18 cellular contexts compared by ENCODE assay signal in genomic region chr6:37491830-37492208, GRCh38. TPM values are rescaled to one million over a fixed set of nuclear protein-coding genes. Genes with fewer than 3 reads are reported as not detected.
DNase-seq lines count a peak whose midpoint lies in the region; ATAC-seq and TF ChIP-seq lines count a peak whose summit lies in the region.
"Had no signal": no experiment of that assay in that cellular context is flagged by ENCODE, and none has a peak within 500 bp of the region (broad histone marks: within the 10 kb centered on the region; RNA-seq: fewer than 3 reads in every experiment).

No MANE protein-coding gene starts in this region.

- H3K4me3 Mint-ChIP-seq in CD4-positive, CD25-positive, alpha-beta regulatory T cell, result peak overlapping the region; percentile 71 to 82 (median 80)
- H3K4me3 Mint-ChIP-seq in activated naive CD8-positive, alpha-beta T cell, result peak overlapping the region; percentile 3

- peaks cover 40 to 95% (median 69%) of the 10 kb centered on the region in 4 donors for H3K4me1 Mint-ChIP-seq in CD4-positive, CD25-positive, alpha-beta regulatory T cell
- peaks cover 78% of the 10 kb centered on the region for H3K4me1 Mint-ChIP-seq in activated naive CD8-positive, alpha-beta T cell (ENCODE audit: low read depth)

- H3K4me3 ChIP-seq in CD4-positive, CD25-positive, alpha-beta regulatory T cell (ENCODE audit: low read depth, low read length), result peak overlapping the region; percentile 56
- H3K4me3 ChIP-seq in HUES48 (ENCODE audit: low read depth, low read length) (no peak overlapping the region), mucosa of descending colon (no peak overlapping the region)
- H3K4me3 ChIP-seq: heart left ventricle had no signal

- ATAC-seq in CD4-positive, CD25-positive, alpha-beta regulatory T cell (ENCODE audit: low read depth in 2 of 2), result peak in 1 of 2 donors; percentile 24
- peak; percentile 29 for ATAC-seq in mucosa of descending colon
- ATAC-seq: activated naive CD4-positive, alpha-beta T cell treated with anti-CD3 and anti-CD28 coated beads, Interleukin-2, amount 50 U/mL, for 72 hours had no signal

- H3K36me3 ChIP-seq in CD4-positive, CD25-positive, alpha-beta regulatory T cell (ENCODE audit: control insufficient read depth, insufficient read depth, low read length), result no peaks in the 10 kb centered on the region
- no peaks in the 10 kb centered on the region for H3K36me3 ChIP-seq in HUES48 (ENCODE audit: control insufficient read depth, insufficient read depth, low read length)
- no peaks in the 10 kb centered on the region for H3K36me3 ChIP-seq in mucosa of descending colon (ENCODE audit: low read depth)

- H3K4me1 ChIP-seq in CD4-positive, CD25-positive, alpha-beta regulatory T cell (ENCODE audit: control insufficient read depth, insufficient read depth, low read length, poor library complexity, severe bottlenecking), result peaks cover 81% of the 10 kb centered on the region
- H3K4me1 ChIP-seq in HUES48 (ENCODE audit: control insufficient read depth, insufficient read depth, low read length), result peaks cover 20% of the 10 kb centered on the region
- H3K4me1 ChIP-seq in mucosa of descending colon (ENCODE audit: low read depth), result no peaks in the 10 kb centered on the region

- no peaks in the 10 kb centered on the region for H3K27me3 Mint-ChIP-seq in CD4-positive, CD25-positive, alpha-beta regulatory T cell
- no peaks in the 10 kb centered on the region for H3K27me3 Mint-ChIP-seq in activated naive CD8-positive, alpha-beta T cell

- intact Hi-C loops in mucosa of descending colon (cut with DNase I, micrococcal nuclease), result no loop called here

- H3K9me3 ChIP-seq in CD4-positive, CD25-positive, alpha-beta regulatory T cell (ENCODE audit: control insufficient read depth in 2 of 2, low read length in 2 of 2), result no peaks in the 10 kb centered on the region
- H3K9me3 ChIP-seq in HUES48 (ENCODE audit: control insufficient read depth, insufficient read depth, low read length), result no peaks in the 10 kb centered on the region
- no peaks in the 10 kb centered on the region for H3K9me3 ChIP-seq in mucosa of descending colon
- H3K9me3 ChIP-seq: heart left ventricle had no signal

- no peak for TF ChIP-seq CTCF in mucosa of descending colon (IDR thresholded peaks at IDR 0.05)

- H3K36me3 Mint-ChIP-seq in CD4-positive, CD25-positive, alpha-beta regulatory T cell, result peaks cover 12% of the 10 kb centered on the region
- H3K36me3 Mint-ChIP-seq in activated naive CD8-positive, alpha-beta T cell, result peaks cover 6% of the 10 kb centered on the region

- H3K27ac Mint-ChIP-seq in CD4-positive, CD25-positive, alpha-beta regulatory T cell, result peak overlapping the region; percentile 86 to 99 (median 98)
- peak overlapping the region; percentile 81 for H3K27ac Mint-ChIP-seq in activated naive CD8-positive, alpha-beta T cell

- no peak overlapping the region for H3K9ac ChIP-seq in HUES48 (ENCODE audit: low read depth, low read length)

- DNase-seq in CD4-positive, CD25-positive, alpha-beta regulatory T cell, result peak in 1 of 3 donors; percentile 38
- DNase-seq in mucosa of descending colon, result no peak
- DNase-seq in SKM-1 (lab: John Stamatoyannopoulos, UW; ENCODE audit: unreplicated experiment), result no peak
- DNase-seq in NCI-H774 (lab: John Stamatoyannopoulos, UW), result no peak
- no peak for DNase-seq in CD1c-positive myeloid dendritic cell (ENCODE audit: extremely low spot score)
- DNase-seq in SKM-1 treated with dmso at 0.1 percent for 144 hours (lab: John Stamatoyannopoulos, UW; ENCODE audit: unreplicated experiment), result no peak
- DNase-seq: activated CD4-positive, alpha-beta T cell treated with anti-CD3 and anti-CD28 coated beads for 48 hours; activated T-cell treated with anti-CD3 and anti-CD28 coated beads for 4 hours; EL; heart left ventricle; NCI-H1105; NCI-H2081 treated with DMSO at 0.1 percent for 48 hours; NCI-H510A; RPMI8226; stimulated activated CD4-positive, alpha-beta T cell treated with anti-CD3 and anti-CD28 coated beads, Interleukin-4, amount 100 ng/mL, for 1 hour had no signal

- H3K27me3 ChIP-seq in CD4-positive, CD25-positive, alpha-beta regulatory T cell (ENCODE audit: control insufficient read depth, insufficient read depth, low read length), result no peaks in the 10 kb centered on the region
- no peaks in the 10 kb centered on the region for H3K27me3 ChIP-seq in HUES48 (ENCODE audit: control insufficient read depth, insufficient read depth, low read length)
- H3K27me3 ChIP-seq: heart left ventricle had no signal

- no peaks in the 10 kb centered on the region for H3K9me3 Mint-ChIP-seq in CD4-positive, CD25-positive, alpha-beta regulatory T cell
- H3K9me3 Mint-ChIP-seq in activated naive CD8-positive, alpha-beta T cell (ENCODE audit: low read depth), result no peaks in the 10 kb centered on the region
- H3K9me3 Mint-ChIP-seq: activated naive CD4-positive, alpha-beta T cell treated with anti-CD3 and anti-CD28 coated beads, Interleukin-2, amount 50 U/mL, for 72 hours had no signal

- H3K27ac ChIP-seq in CD4-positive, CD25-positive, alpha-beta regulatory T cell (ENCODE audit: insufficient read depth, low read length, poor library complexity, severe bottlenecking), result peak overlapping the region; percentile 81
- peak overlapping the region; percentile 62 for H3K27ac ChIP-seq in HUES48 (ENCODE audit: low read depth, low read length)

RNA-seq across cellular contexts. Expression of gene CCDC167, which starts 7.9 kb away (rescaled TPM):
- total RNA-seq in CD4-positive, CD25-positive, alpha-beta regulatory T cell, result 43.6 TPM
- 100 to 1,000 TPM; 172 to 274 (median 229) TPM for polyA plus RNA-seq in CD4-positive, CD25-positive, alpha-beta regulatory T cell
- total RNA-seq in mucosa of descending colon, result 10 to 100 TPM in 2 of 3 donors, 1 to 10 TPM in 1; 5.4 to 13.4 (median 12.1) TPM

RNA-seq across cellular contexts. Expression of gene CMTR1, which starts 58.8 kb away (rescaled TPM):
- total RNA-seq in CD4-positive, CD25-positive, alpha-beta regulatory T cell, result 91.2 TPM
- polyA plus RNA-seq in CD4-positive, CD25-positive, alpha-beta regulatory T cell, result 10 to 100 TPM; 27.8 to 31.2 (median 29.1) TPM
- 10 to 100 TPM; 26.1 to 49.8 (median 27.5) TPM for total RNA-seq in mucosa of descending colon
